ENCODE assay signal across 21 cellular contexts in genomic region chr12:118526255-118527095, GRCh38.
DNase-seq lines count a peak whose midpoint lies in the region; ATAC-seq and TF ChIP-seq lines count a peak whose summit lies in the region.
"Had no signal": no experiment of that assay in that cellular context is flagged by ENCODE, and none has a peak within 500 bp of the region (broad histone marks: within the 10 kb centered on the region; RNA-seq: fewer than 3 reads in every experiment).

No MANE protein-coding gene starts in this region.

- no peak overlapping the region for H3K4me3 Mint-ChIP-seq in T-cell
- H3K4me3 Mint-ChIP-seq: H9, HFFc6 had no signal

- H3K4me1 Mint-ChIP-seq in T-cell: no peaks in the 10 kb centered on the region

- 29 to 39% methylated on average over 6 of the region's 6 CpGs for WGBS in body of pancreas, 2 donors

- intact Hi-C loops in body of pancreas (cut with DNase I): no loop called here
- intact Hi-C loops in left ventricle myocardium inferior (cut with micrococcal nuclease): no loop called here
- intact Hi-C loops in gastrocnemius medialis (cut with DNase I; ENCODE audit: low total_unique reads): loop anchor here (1.0 kb wide), 1 partner anchor 9 kb away; no protein-coding TSS in a partner anchor
- intact Hi-C loops in left colon (cut with DNase I, micrococcal nuclease): no loop called here

- H3K36me3 Mint-ChIP-seq in T-cell: no peaks in the 10 kb centered on the region

- H3K9me3 Mint-ChIP-seq in T-cell: peaks cover 0 to 8% (median 5%) of the 10 kb centered on the region in 3 donors
- H3K9me3 Mint-ChIP-seq: H9 had no signal

- TF ChIP-seq POLR2A in body of pancreas (IDR thresholded peaks at IDR 0.05) (no peak), gastrocnemius medialis (IDR thresholded peaks at IDR 0.05) (no peak)

- H3K27ac Mint-ChIP-seq in T-cell: no peak overlapping the region
- H3K27ac Mint-ChIP-seq: HFFc6 had no signal

- no peaks in the 10 kb centered on the region for H3K27me3 ChIP-seq in body of pancreas
- H3K27me3 ChIP-seq in left ventricle myocardium inferior (ENCODE audit: low read depth): no peaks in the 10 kb centered on the region
- no peaks in the 10 kb centered on the region for H3K27me3 ChIP-seq in gastrocnemius medialis
- H3K27me3 ChIP-seq: MG63 had no signal

- POLR2A ChIA-PET in T-cell (lab: Charles Lee): no interaction called here

- no peak overlapping the region for H3K27ac ChIP-seq in body of pancreas
- peak overlapping the region; percentile 57 for H3K27ac ChIP-seq in left ventricle myocardium inferior (replicated peaks)
- H3K27ac ChIP-seq in gastrocnemius medialis: peak overlapping the region; percentile 64 to 87 (median 78)
- H3K27ac ChIP-seq: C4-2B had no signal

- in situ Hi-C loops in gastrocnemius medialis (cut with MboI; ENCODE audit: low sequenced_read_pairs in 4 of 4): no loop called here

- H3K4me3 ChIP-seq in body of pancreas (no peak overlapping the region), left ventricle myocardium inferior (no peak overlapping the region), gastrocnemius medialis (no peak overlapping the region)
- H3K4me3 ChIP-seq: K562, MG63 had no signal

- H3K27me3 Mint-ChIP-seq in T-cell: peaks cover 4 to 7% of the 10 kb centered on the region in 2 donors

- DNase-seq in NCI-H748 (lab: John Stamatoyannopoulos, UW; ENCODE audit: unreplicated experiment) (peak; percentile 26), NCI-H748 treated with DMSO at 0.1 percent for 48 hours (lab: John Stamatoyannopoulos, UW) (no peak), body of pancreas (peak in 2 of 4 donors; percentile 12 to 26), left ventricle myocardium inferior (peak; percentile 50), gastrocnemius medialis (peak; percentile 58 to 89), left colon (no peak), DMS79 (lab: John Stamatoyannopoulos, UW) (no peak), T-cell (no peak)
- DNase-seq: 8988T, DMS79 treated with DMSO at 0.1 percent for 48 hours, H9, HFFc6, MG63, NCI-H1417, NCI-H187 treated with DMSO at 0.1 percent for 48 hours, NCI-H2227 treated with DMSO at 0.1 percent for 48 hours, NCI-H510A, NCI-H774, OCI-M1 had no signal

- no peaks in the 10 kb centered on the region for H3K36me3 ChIP-seq in body of pancreas (replicated peaks in 1 of 2; ENCODE audit: insufficient read depth in 1 of 2, low read depth in 2 of 2)
- no peaks in the 10 kb centered on the region for H3K36me3 ChIP-seq in left ventricle myocardium inferior
- no peaks in the 10 kb centered on the region for H3K36me3 ChIP-seq in gastrocnemius medialis
- H3K36me3 ChIP-seq: MG63 had no signal

- H3K4me1 ChIP-seq in body of pancreas: peaks cover 6% of the 10 kb centered on the region
- peaks cover 16% of the 10 kb centered on the region for H3K4me1 ChIP-seq in left ventricle myocardium inferior
- peaks cover 8 to 12% of the 10 kb centered on the region in 2 donors for H3K4me1 ChIP-seq in gastrocnemius medialis

- ATAC-seq in body of pancreas (peak; percentile 40), gastrocnemius medialis (peak; percentile 90 to 93), left colon (no peak), T-cell (replicated peaks in 1 of 4) (no peak)
- ATAC-seq: K562 had no signal

- TF ChIP-seq CTCF in body of pancreas (IDR thresholded peaks at IDR 0.05) (no peak), left ventricle myocardium inferior (IDR thresholded peaks at IDR 0.05; ENCODE audit: borderline replicate concordance) (no peak), gastrocnemius medialis (IDR thresholded peaks at IDR 0.05 in 4 of 5, conservative IDR thresholded peaks at IDR 0.05 in 1 of 5) (no peak)

- CTCF ChIA-PET in T-cell (lab: Charles Lee): no interaction called here

- no peaks in the 10 kb centered on the region for H3K9me3 ChIP-seq in body of pancreas
- no peaks in the 10 kb centered on the region for H3K9me3 ChIP-seq in left ventricle myocardium inferior (replicated peaks)
- no peaks in the 10 kb centered on the region for H3K9me3 ChIP-seq in gastrocnemius medialis
- H3K9me3 ChIP-seq: MG63 had no signal

Comparison
In these comparisons a context has a peak if more than half of its experiments do, and no peak if none do; other contexts are left out.
1. DNase-seq: peak in NCI-H748 (single experiment), left ventricle myocardium inferior (single experiment) and gastrocnemius medialis (2 of 2); none in NCI-H748 treated with DMSO at 0.1 percent for 48 hours (single experiment), left colon (0 of 2), DMS79 (single experiment) and T-cell (0 of 34).
2. ATAC-seq: peak in body of pancreas (single experiment) and gastrocnemius medialis (2 of 2); none in left colon (single experiment) and T-cell (0 of 4).
3. H3K27ac ChIP-seq: peak in left ventricle myocardium inferior (single experiment) and gastrocnemius medialis (4 of 4); none in body of pancreas (0 of 4).